ENCODE assay signal across 8 cellular contexts in genomic region chr11:47399860-47400812, GRCh38.
A peak's percentile ranks its signal among the peaks of the same experiment; 100 is the strongest.
DNase-seq lines count a peak whose midpoint lies in the region; ATAC-seq lines count a peak whose summit lies in the region.

No MANE protein-coding gene starts in this region.

- peak overlapping the region; percentile 72 for H3K4me3 Mint-ChIP-seq in activated naive CD8-positive, alpha-beta T cell treated with anti-CD3 and anti-CD28 coated beads, Interleukin-2, amount 50 U/mL, for 24 hours

- H3K27me3 ChIP-seq in iPS-18a (ENCODE audit: control insufficient read depth, insufficient read depth, low read length): no peaks in the 10 kb centered on the region

- H3K9me3 Mint-ChIP-seq in activated naive CD8-positive, alpha-beta T cell treated with anti-CD3 and anti-CD28 coated beads, Interleukin-2, amount 50 U/mL, for 24 hours: no peaks in the 10 kb centered on the region

- H3K9me3 ChIP-seq in iPS-18a (ENCODE audit: control insufficient read depth, low read depth, low read length): no peaks in the 10 kb centered on the region

- DNase-seq in NAMALWA (ENCODE audit: low spot score): peak; percentile 71
- no peak for DNase-seq in activated naive CD8-positive, alpha-beta T cell treated with anti-CD3 and anti-CD28 coated beads, Interleukin-2, amount 50 U/mL, for 24 hours
- peak; percentile 24 for DNase-seq in stimulated activated naive CD4-positive, alpha-beta T cell treated with Interleukin-2 at 50 U/mL for 16 hours (lab: John Stamatoyannopoulos, UW)
- no peak for DNase-seq in kidney glomerular epithelial cell (lab: John Stamatoyannopoulos, UW)
- DNase-seq in DMS114 treated with DMSO at 0.1 percent for 48 hours (lab: John Stamatoyannopoulos, UW; ENCODE audit: unreplicated experiment): no peak

- peaks cover 14% of the 10 kb centered on the region for H3K4me1 ChIP-seq in iPS-18a (ENCODE audit: control insufficient read depth, low read depth, low read length)

- H3K27me3 Mint-ChIP-seq in activated naive CD8-positive, alpha-beta T cell treated with anti-CD3 and anti-CD28 coated beads, Interleukin-2, amount 50 U/mL, for 24 hours: no peaks in the 10 kb centered on the region

- no peaks in the 10 kb centered on the region for H3K36me3 Mint-ChIP-seq in activated naive CD8-positive, alpha-beta T cell treated with anti-CD3 and anti-CD28 coated beads, Interleukin-2, amount 50 U/mL, for 24 hours (ENCODE audit: low read depth)

- peaks cover 26% of the 10 kb centered on the region for H3K4me1 Mint-ChIP-seq in activated naive CD8-positive, alpha-beta T cell treated with anti-CD3 and anti-CD28 coated beads, Interleukin-2, amount 50 U/mL, for 24 hours

- peak overlapping the region; percentile 92 for H3K27ac ChIP-seq in iPS-18a (ENCODE audit: low read length)

- no peaks in the 10 kb centered on the region for H3K36me3 ChIP-seq in iPS-18a (ENCODE audit: control insufficient read depth, low read depth, low read length)

- ATAC-seq in GM18498 (IDR thresholded peaks at IDR 0.05; ENCODE audit: unreplicated experiment) (peak; percentile 49), GM21737 (IDR thresholded peaks at IDR 0.05; ENCODE audit: unreplicated experiment) (peak; percentile 40)
- ATAC-seq in activated naive CD8-positive, alpha-beta T cell treated with anti-CD3 and anti-CD28 coated beads, Interleukin-2, amount 50 U/mL, for 24 hours: peak; percentile 60

- peak overlapping the region; percentile 53 for H3K9ac ChIP-seq in iPS-18a (ENCODE audit: low read length)

- H3K4me3 ChIP-seq in iPS-18a (ENCODE audit: low read length): peak overlapping the region; percentile 64

- H3K27ac Mint-ChIP-seq in activated naive CD8-positive, alpha-beta T cell treated with anti-CD3 and anti-CD28 coated beads, Interleukin-2, amount 50 U/mL, for 24 hours: peak overlapping the region; percentile 76

Comparison
In these comparisons a context has a peak if more than half of its experiments do, and no peak if none do; other contexts are left out.
1. DNase-seq: peak in NAMALWA (single experiment) and stimulated activated naive CD4-positive, alpha-beta T cell treated with Interleukin-2 at 50 U/mL for 16 hours (single experiment); none in activated naive CD8-positive, alpha-beta T cell treated with anti-CD3 and anti-CD28 coated beads, Interleukin-2, amount 50 U/mL, for 24 hours (single experiment), kidney glomerular epithelial cell (single experiment) and DMS114 treated with DMSO at 0.1 percent for 48 hours (single experiment).
2. Peak in every context shown above with its lines, with median percentiles within 50 percentile points of each other: ATAC-seq.